In the genomic region with DNA sequence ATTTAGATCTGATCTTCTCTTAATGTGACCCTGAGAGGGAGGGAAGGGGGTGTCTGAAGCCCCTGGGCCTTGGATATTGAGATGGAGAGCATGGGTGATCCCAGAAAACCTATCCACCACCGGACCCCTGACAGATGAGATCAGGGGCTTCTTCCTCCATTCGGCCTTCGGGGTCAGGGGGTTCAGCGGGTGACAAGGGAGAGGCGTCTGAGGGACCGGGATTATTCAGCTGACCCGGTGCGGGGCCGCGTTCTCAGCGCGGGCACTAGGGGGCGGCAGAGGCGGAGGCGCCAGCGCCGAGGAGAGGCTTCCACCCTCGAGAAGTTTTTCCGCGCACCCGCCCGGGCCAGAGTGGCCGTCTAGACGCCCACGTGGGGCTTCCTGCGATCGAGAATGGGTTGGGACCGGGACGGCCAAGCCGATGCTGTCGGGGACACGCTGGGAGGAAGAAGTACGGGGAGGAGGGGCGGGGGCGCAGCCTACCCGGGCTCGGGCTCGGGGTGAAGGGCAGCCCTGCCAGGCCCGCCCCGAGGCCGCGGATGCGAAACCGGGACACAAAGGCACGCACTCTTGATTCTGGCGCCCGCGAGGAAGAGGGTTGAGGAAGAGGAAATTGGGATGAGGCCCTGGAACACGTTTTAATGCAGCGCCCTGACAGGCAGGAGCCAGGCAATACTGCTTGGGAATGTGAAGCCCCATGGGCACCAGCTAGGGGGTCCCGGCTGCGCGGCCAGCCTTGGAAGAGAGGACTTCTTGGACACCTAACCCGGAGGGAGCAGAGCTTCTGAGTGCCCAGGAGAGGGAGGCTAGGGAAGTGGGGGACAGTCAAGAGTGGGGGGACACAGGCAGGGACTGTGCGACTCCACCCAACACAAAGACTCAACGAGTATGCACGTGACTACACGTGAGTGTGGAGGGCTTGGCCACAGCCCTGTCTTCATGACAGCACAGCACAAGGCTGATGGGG, we compare ENCODE assay signal across 1 cellular context.
A peak's percentile ranks its signal among the peaks of the same experiment; 100 is the strongest.
TF ChIP-seq lines count a peak whose summit lies in the region.

No MANE protein-coding gene starts in this region.

TF ChIP-seq in HEK293, 187 proteins besides CTCF, POLR2A, EP300 and RAD21 (continued from another document):
- TF ChIP-seq ZNF394 (tag by site-specific recombination; IDR thresholded peaks at IDR 0.05; ENCODE audit: borderline replicate concordance) = peak; percentile 33; the same call in 1 of the 2 replicates
